11 cellular contexts compared by ENCODE assay signal in genomic region chr2:26696352-26696816, GRCh38. TPM values are rescaled to one million over a fixed set of nuclear protein-coding genes. Genes with fewer than 3 reads are reported as not detected.
DNase-seq lines count a peak whose midpoint lies in the region; ATAC-seq and TF ChIP-seq lines count a peak whose summit lies in the region.
"Had no signal": no experiment of that assay in that cellular context is flagged by ENCODE, and none has a peak within 500 bp of the region (broad histone marks: within the 10 kb centered on the region; RNA-seq: fewer than 3 reads in every experiment).

No MANE protein-coding gene starts in this region.

- H3K36me3 Mint-ChIP-seq in Calu3 (ENCODE audit: insufficient read depth, unreplicated experiment), result no peaks in the 10 kb centered on the region

- no peak for ATAC-seq in IMR-90 (ENCODE audit: low read depth)
- ATAC-seq: gastrocnemius medialis had no signal

- H2BK15ac ChIP-seq in IMR-90 (ENCODE audit: low read depth, low read length) (no peak overlapping the region), mesendoderm (replicated peaks; ENCODE audit: low read depth) (no peak overlapping the region)

- H3K4me3 Mint-ChIP-seq in Calu3 (ENCODE audit: low read depth, unreplicated experiment), result no peak overlapping the region
- H3K4me3 Mint-ChIP-seq: naive B cell had no signal

- H2BK20ac ChIP-seq in IMR-90 (ENCODE audit: low read depth, low read length), result no peak overlapping the region

- peaks cover 4% of the 10 kb centered on the region; the same call in 1 of the 2 replicates for H4K20me1 ChIP-seq in IMR-90 (ENCODE audit: insufficient read depth, low read length)

- H4K8ac ChIP-seq in IMR-90 (ENCODE audit: low read depth in 2 of 2, low read length in 2 of 2), result no peak overlapping the region
- H4K8ac ChIP-seq in mesendoderm (ENCODE audit: low read depth, low read length), result no peak overlapping the region

- dilution Hi-C loops in IMR-90 (cut with HindIII; ENCODE audit: low sequenced_read_pairs, unreplicated experiment), result no loop called here

- no peak for TF ChIP-seq POLR2A in IMR-90 (IDR thresholded peaks at IDR 0.05; ENCODE audit: low read depth, low read length)

- intact Hi-C loops in Calu3 (cut with micrococcal nuclease; ENCODE audit: unreplicated experiment) (no loop called here), IMR-90 (cut with micrococcal nuclease) (no loop called here)

- H2AK5ac ChIP-seq in IMR-90 (ENCODE audit: low read depth, low read length) (no peak overlapping the region), mesendoderm (ENCODE audit: low read length) (no peak overlapping the region)

- H3K4ac ChIP-seq in IMR-90 (ENCODE audit: low read depth, low read length) (no peak overlapping the region), mesendoderm (ENCODE audit: low read depth, low read length) (no peak overlapping the region)

- H3K27ac ChIP-seq in IMR-90 (ENCODE audit: insufficient read depth, low read length), result no peak overlapping the region
- no peak overlapping the region for H3K27ac ChIP-seq in brain microvascular endothelial cell
- no peak overlapping the region for H3K27ac ChIP-seq in mesendoderm (ENCODE audit: low read depth, low read length)
- H3K27ac ChIP-seq: gastrocnemius medialis had no signal

- H3K4me3 ChIP-seq in IMR-90 (ENCODE audit: insufficient read depth, low read depth, low read length) (no peak overlapping the region), brain microvascular endothelial cell (ENCODE audit: low read depth, low read length) (no peak overlapping the region), mesendoderm (ENCODE audit: low read length) (no peak overlapping the region)
- H3K4me3 ChIP-seq: gastrocnemius medialis had no signal

- H3K4me1 ChIP-seq in IMR-90 (ENCODE audit: control insufficient read depth, insufficient read depth, low read length), result peaks cover 2% of the 10 kb centered on the region
- peaks cover 3% of the 10 kb centered on the region for H3K4me1 ChIP-seq in mesendoderm (ENCODE audit: control insufficient read depth, low read depth, low read length)

- no peak overlapping the region for H3K14ac ChIP-seq in IMR-90 (replicated peaks; ENCODE audit: low read depth, low read length)

- H4K91ac ChIP-seq in IMR-90 (ENCODE audit: insufficient read depth, low read depth, low read length), result no peak overlapping the region

- H4K5ac ChIP-seq in IMR-90 (ENCODE audit: low read depth, low read length) (no peak overlapping the region), mesendoderm (ENCODE audit: low read length) (no peak overlapping the region)

- H3K4me1 Mint-ChIP-seq in Calu3 (ENCODE audit: low read depth, unreplicated experiment), result peaks cover 9% of the 10 kb centered on the region

- no peaks in the 10 kb centered on the region for H3K79me2 ChIP-seq in mesendoderm (ENCODE audit: control insufficient read depth, insufficient read depth, low read length)

- H3K18ac ChIP-seq in IMR-90 (ENCODE audit: low read depth, low read length) (no peak overlapping the region), mesendoderm (ENCODE audit: low read length) (no peak overlapping the region)

- no peaks in the 10 kb centered on the region for H3K9me3 ChIP-seq in IMR-90 (ENCODE audit: control insufficient read depth, insufficient read depth, low read length)
- H3K9me3 ChIP-seq: gastrocnemius medialis had no signal

- DNase-seq in Calu3 (peak; percentile 71), IMR-90 (peak; percentile 94), brain microvascular endothelial cell (peak; percentile 71), mesendoderm (peak; percentile 74), SKM-1 (lab: John Stamatoyannopoulos, UW; ENCODE audit: unreplicated experiment) (no peak), ecto neural progenitor cell (ENCODE audit: low spot score) (no peak), T-helper 1 cell (no peak)
- DNase-seq in stimulated activated CD8-positive, alpha-beta memory T cell treated with anti-CD3 and anti-CD28 coated beads, Interleukin-4, amount 100 ng/mL, for 48 hours, result no peak
- DNase-seq: activated effector memory CD4-positive, alpha-beta T cell treated with Interleukin-2 at 50 U/mL for 16 hours; gastrocnemius medialis; naive B cell had no signal

- no peak overlapping the region for H2BK5ac ChIP-seq in IMR-90 (ENCODE audit: low read depth, low read length, poor library complexity, severe bottlenecking)
- H2BK5ac ChIP-seq in mesendoderm (ENCODE audit: low read length), result no peak overlapping the region

- H3K4me2 ChIP-seq in IMR-90 (ENCODE audit: low read depth, low read length) (no peak overlapping the region), mesendoderm (ENCODE audit: low read length) (no peak overlapping the region)

- no peak for TF ChIP-seq RAD21 in IMR-90 (IDR thresholded peaks at IDR 0.05; ENCODE audit: low read length)

- H3K27me3 ChIP-seq in IMR-90 (ENCODE audit: control insufficient read depth, insufficient read depth, low read length) (peaks cover 55% of the 10 kb centered on the region), brain microvascular endothelial cell (replicated peaks) (peaks cover 39% of the 10 kb centered on the region), mesendoderm (ENCODE audit: insufficient read depth, low read length, poor library complexity) (peaks cover 16% of the 10 kb centered on the region)

- BruUV-seq in Calu3 (replicated peaks; lab: Mats Ljungman, UMichigan) (no TSS peak), IMR-90 (replicated peaks; lab: Mats Ljungman, UMichigan) (no TSS peak)

- peaks cover 80% of the 10 kb centered on the region for H3K27me3 Mint-ChIP-seq in Calu3 (ENCODE audit: unreplicated experiment)

- H3K9ac ChIP-seq in IMR-90 (ENCODE audit: low read depth, low read length), result no peak overlapping the region
- no peak overlapping the region for H3K9ac ChIP-seq in mesendoderm (ENCODE audit: low read length)

- H2AFZ ChIP-seq in IMR-90 (replicated peaks; ENCODE audit: low read length, poor library complexity), result no peak overlapping the region

- H2BK120ac ChIP-seq in IMR-90 (ENCODE audit: low read depth, low read length), result no peak overlapping the region
- H2BK120ac ChIP-seq in mesendoderm (ENCODE audit: low read depth, low read length), result no peak overlapping the region

- H2AK9ac ChIP-seq in IMR-90 (replicated peaks; ENCODE audit: low read depth, low read length, poor library complexity), result no peak overlapping the region

- WGBS in IMR-90 (ENCODE audit: extremely low coverage in 2 of 2, insufficient read length in 1 of 2), 2 experiments, result no CpG with 5 or more reads among the region's 3 CpGs
- WGBS in mesendoderm (ENCODE audit: extremely low coverage, insufficient coverage, low lambda C conversion rate), result no CpG with 5 or more reads among the region's 3 CpGs

- no peaks in the 10 kb centered on the region for H3K9me3 Mint-ChIP-seq in Calu3 (ENCODE audit: low read depth, unreplicated experiment)

- no peaks in the 10 kb centered on the region for H3K79me1 ChIP-seq in IMR-90 (ENCODE audit: low read depth in 1 of 2, low read length in 2 of 2)
- no peaks in the 10 kb centered on the region for H3K79me1 ChIP-seq in mesendoderm (ENCODE audit: low read length)

- TF ChIP-seq CTCF in Calu3 (IDR thresholded peaks at IDR 0.05; ENCODE audit: unreplicated experiment) (no peak), IMR-90 (conservative IDR thresholded peaks at IDR 0.05; ENCODE audit: low read depth, low read length) (no peak), brain microvascular endothelial cell (IDR thresholded peaks at IDR 0.05; ENCODE audit: low read depth, low read length, missing control alignments) (no peak)

- no peaks in the 10 kb centered on the region for H3K36me3 ChIP-seq in IMR-90 (ENCODE audit: control insufficient read depth, insufficient read depth, low read length)
- no peaks in the 10 kb centered on the region for H3K36me3 ChIP-seq in brain microvascular endothelial cell (replicated peaks)
- H3K36me3 ChIP-seq in mesendoderm (ENCODE audit: control insufficient read depth, insufficient read depth, low read length), result no peaks in the 10 kb centered on the region
- H3K36me3 ChIP-seq: gastrocnemius medialis had no signal

- in situ Hi-C loops in IMR-90 (cut with MboI; ENCODE audit: low sequenced_read_pairs) (no loop called here), brain microvascular endothelial cell (cut with HindIII; ENCODE audit: low pct_ligation_motif_present, low sequenced_read_pairs) (no loop called here)

- POLR2A ChIA-PET in IMR-90 (lab: Charles Lee; ENCODE audit: unreplicated experiment), result no interaction called here

- CTCF ChIA-PET in Calu3 (lab: Charles Lee) (no interaction called here), IMR-90 (lab: Yijun Ruan, JAX) (interaction anchor here (0.6 kb wide), 1 partner anchor 153 kb away, joined by 3 read pairs; no protein-coding TSS in a partner anchor)

- no peaks in the 10 kb centered on the region; the same call in 1 of the 2 replicates for H3K9me1 ChIP-seq in IMR-90 (ENCODE audit: insufficient read depth, low read length)

- H3K27ac Mint-ChIP-seq in Calu3 (ENCODE audit: unreplicated experiment), result no peak overlapping the region
- H3K27ac Mint-ChIP-seq: naive B cell had no signal

- H3K23ac ChIP-seq in IMR-90 (ENCODE audit: low read depth, low read length) (no peak overlapping the region), mesendoderm (ENCODE audit: low read length) (no peak overlapping the region)

- no peak overlapping the region for H3K56ac ChIP-seq in IMR-90 (ENCODE audit: extremely low read depth, insufficient read depth, low read length)
- H3K56ac ChIP-seq in mesendoderm (ENCODE audit: low read length), result no peak overlapping the region

TF ChIP-seq in IMR-90, 13 proteins besides CTCF, POLR2A, EP300 and RAD21 (continues in another document):
- TF ChIP-seq USF2 (IDR thresholded peaks at IDR 0.05; ENCODE audit: low read depth, low read length), result peak; percentile 73
- no peak for TF ChIP-seq RFX5 (IDR thresholded peaks at IDR 0.05; ENCODE audit: low read depth, low read length)

RNA-seq across cellular contexts. Expression of gene KCNK3, which starts 3.9 kb away (rescaled TPM):
- total RNA-seq in Calu3 (2022) (not detected in 2 replicates), IMR-90 (2012; rRNA removed) (under 0.01 TPM in 2 replicates)
- 0.03 and 0.17 TPM in 2 replicates for polyA plus RNA-seq in IMR-90 (2012; rRNA removed)
- 0.11 TPM in 1 of 2 replicates, not detected in the other for polyA plus RNA-seq in IMR-90 (2012; cell fraction: cytosol; rRNA removed)
- 0.07 TPM in 1 of 2 replicates, not detected in the other for polyA plus RNA-seq in IMR-90 (2012; cell fraction: nucleus; rRNA removed; ENCODE audit: low replicate concordance)
- polyA plus RNA-seq in mesendoderm (2013, experiment 1 of 2), result 0.51 TPM
- 0.38 TPM for polyA plus RNA-seq in mesendoderm (2013, experiment 2 of 2)

RNA-seq across cellular contexts. Expression of gene CIB4, which starts 55.2 kb away (rescaled TPM):
- total RNA-seq in Calu3 (2022) (not detected in 2 replicates), IMR-90 (2012; rRNA removed) (not detected in 2 replicates)
- polyA plus RNA-seq in IMR-90 (2012; rRNA removed), result not detected in 2 replicates
- not detected in 2 replicates for polyA plus RNA-seq in IMR-90 (2012; cell fraction: cytosol; rRNA removed)
- not detected in 2 replicates for polyA plus RNA-seq in IMR-90 (2012; cell fraction: nucleus; rRNA removed; ENCODE audit: low replicate concordance)
- polyA plus RNA-seq in mesendoderm (2013, experiment 1 of 2), result 0.11 TPM
- 0.11 TPM for polyA plus RNA-seq in mesendoderm (2013, experiment 2 of 2)
- total RNA-seq: gastrocnemius medialis had no signal

Comparison
In these comparisons a context has a peak if more than half of its experiments do, and no peak if none do; other contexts are left out.
1. DNase-seq: peak in Calu3 (single experiment), IMR-90 (single experiment), brain microvascular endothelial cell (single experiment) and mesendoderm (single experiment); none in SKM-1 (single experiment), stimulated activated CD8-positive, alpha-beta memory T cell treated with anti-CD3 and anti-CD28 coated beads, Interleukin-4, amount 100 ng/mL, for 48 hours (single experiment), ecto neural progenitor cell (single experiment) and T-helper 1 cell (0 of 5).